8 cellular contexts compared by ENCODE assay signal in genomic region chr10:33248638-33249037, GRCh38.
DNase-seq lines count a peak whose midpoint lies in the region; ATAC-seq and TF ChIP-seq lines count a peak whose summit lies in the region.

No MANE protein-coding gene starts in this region.

- H3K27ac ChIP-seq in left ventricle myocardium inferior (replicated peaks): peak overlapping the region; percentile 83

- no peaks in the 10 kb centered on the region for H3K27me3 ChIP-seq in left ventricle myocardium inferior (ENCODE audit: low read depth)

- H3K4me3 ChIP-seq in left ventricle myocardium inferior: no peak overlapping the region

- H3K9me3 ChIP-seq in left ventricle myocardium inferior (replicated peaks): no peaks in the 10 kb centered on the region

- no peak for TF ChIP-seq CTCF in left ventricle myocardium inferior (IDR thresholded peaks at IDR 0.05; ENCODE audit: borderline replicate concordance)

- ATAC-seq in GM18498 (IDR thresholded peaks at IDR 0.05; ENCODE audit: unreplicated experiment) (peak; percentile 70), HG03108 (IDR thresholded peaks at IDR 0.05; ENCODE audit: unreplicated experiment) (peak; percentile 64), HG02571 (IDR thresholded peaks at IDR 0.05; ENCODE audit: unreplicated experiment) (no peak)

- H3K4me1 ChIP-seq in left ventricle myocardium inferior: peaks cover 93% of the 10 kb centered on the region

- intact Hi-C loops in left ventricle myocardium inferior (cut with micrococcal nuclease): no loop called here

- DNase-seq in T-helper 22 cell (ENCODE audit: low read depth) (peak; percentile 4), left ventricle myocardium inferior (no peak), NCI-H2196 treated with DMSO at 0.1 percent for 48 hours (lab: John Stamatoyannopoulos, UW; ENCODE audit: unreplicated experiment) (no peak), NCI-H1436 (lab: John Stamatoyannopoulos, UW) (no peak), middle frontal gyrus (ENCODE audit: extremely low spot score, low spot score) (no peak)

- peaks cover 78% of the 10 kb centered on the region for H3K36me3 ChIP-seq in left ventricle myocardium inferior
